In the genomic region with DNA sequence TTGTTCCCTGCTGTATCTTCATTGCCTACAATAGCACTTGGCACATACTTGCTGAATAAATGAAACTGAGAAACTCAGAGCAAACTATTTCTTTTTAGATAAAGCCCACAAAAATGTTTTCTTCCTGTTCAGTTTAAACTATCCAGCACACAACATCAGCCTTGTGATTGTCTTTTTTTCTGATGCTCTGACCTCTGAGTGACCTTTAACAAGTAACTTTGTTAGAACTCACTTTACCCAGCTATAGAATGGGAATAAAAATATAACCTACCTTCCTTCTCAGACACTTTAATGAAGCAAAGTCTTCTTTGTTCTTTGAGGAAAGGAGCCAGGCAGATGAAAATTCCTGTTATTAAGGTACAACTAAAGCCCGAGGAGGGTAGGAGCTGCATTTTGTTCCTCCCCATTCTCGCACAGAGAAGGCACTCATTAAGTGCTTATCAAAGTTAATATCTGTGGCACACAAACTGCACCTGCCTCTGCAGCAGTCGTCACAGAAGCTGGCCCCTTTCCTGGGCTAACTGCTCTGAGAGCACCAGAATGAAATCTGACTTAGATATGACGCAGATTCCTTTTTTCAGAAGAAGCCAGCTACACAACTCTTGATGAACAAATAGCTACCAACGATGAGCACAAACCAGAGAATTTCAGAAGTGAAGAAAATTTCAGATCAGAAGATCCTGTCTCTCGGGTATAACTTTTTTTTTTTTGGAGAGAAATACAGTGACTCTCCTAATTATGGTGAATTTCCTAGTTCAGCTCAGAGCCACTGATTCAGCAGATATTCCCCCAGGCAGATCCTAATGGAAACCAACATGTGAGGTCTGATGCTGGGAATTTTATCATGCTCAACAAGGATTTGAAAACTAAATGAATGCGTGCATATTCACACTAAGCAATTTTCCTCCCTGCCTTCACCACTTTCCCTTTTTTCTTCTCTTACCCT, we compare ENCODE assay signal across 8 cellular contexts. TPM values are rescaled to one million over a fixed set of nuclear protein-coding genes. Genes with fewer than 3 reads are reported as not detected.
DNase-seq lines count a peak whose midpoint lies in the region; ATAC-seq and TF ChIP-seq lines count a peak whose summit lies in the region.

No MANE protein-coding gene starts in this region.

- H3K4me3 ChIP-seq in ovary: no peak overlapping the region

- intact Hi-C loops in ovary (cut with DNase I): no loop called here

- peak; percentile 22 for ATAC-seq in HG02678 (IDR thresholded peaks at IDR 0.05; ENCODE audit: unreplicated experiment)
- ATAC-seq in GM21619 (IDR thresholded peaks at IDR 0.05; ENCODE audit: unreplicated experiment): no peak

- H3K9me3 ChIP-seq in ovary: no peaks in the 10 kb centered on the region

- no peaks in the 10 kb centered on the region for H3K27me3 ChIP-seq in ovary

- peaks cover 2% of the 10 kb centered on the region for H3K4me1 ChIP-seq in ovary (ENCODE audit: insufficient read depth)

- DNase-seq in CD1c-positive myeloid dendritic cell (ENCODE audit: extremely low spot score) (peak; percentile 70), T-helper 2 cell (peak in 3 of 5 experiments; percentile 44 to 91 (median 66)), epidermal melanocyte (ENCODE audit: insufficient read length, low spot score) (peak; percentile 32), ovary (no peak), dedifferentiated amniotic fluid mesenchymal stem cell (ENCODE audit: extremely low spot score) (no peak)
- peak; percentile 34 for DNase-seq in stimulated activated CD4-positive, alpha-beta T cell treated with anti-CD3 and anti-CD28 coated beads, Interleukin-2, amount 100 ng/mL, for 4 hours (ENCODE audit: low read depth)

- no peaks in the 10 kb centered on the region for H3K36me3 ChIP-seq in ovary

- no peak for TF ChIP-seq EP300 in ovary (IDR thresholded peaks at IDR 0.05)

- TF ChIP-seq POLR2A in ovary (IDR thresholded peaks at IDR 0.05): no peak

- TF ChIP-seq CTCF in ovary (IDR thresholded peaks at IDR 0.05): no peak

- 60 to 71% (median 62%) methylated on average over 7 of the region's 7 CpGs for WGBS in ovary, 3 donors

- H3K27ac ChIP-seq in ovary: no peak overlapping the region

RNA-seq across cellular contexts. Expression of gene NR3C1, which starts 31.0 kb away (rescaled TPM):
- total RNA-seq in ovary: 10 to 100 TPM; 26.2 to 54.3 (median 40.2) TPM
- polyA plus RNA-seq in ovary: 10 to 100 TPM; 15.5 to 30.0 TPM

Comparison
In these comparisons a context has a peak if more than half of its experiments do, and no peak if none do; other contexts are left out.
1. DNase-seq: peak in CD1c-positive myeloid dendritic cell (single experiment), T-helper 2 cell (3 of 5), epidermal melanocyte (single experiment) and stimulated activated CD4-positive, alpha-beta T cell treated with anti-CD3 and anti-CD28 coated beads, Interleukin-2, amount 100 ng/mL, for 4 hours (single experiment); none in ovary (0 of 5) and dedifferentiated amniotic fluid mesenchymal stem cell (single experiment).